ENCODE assay signal across 27 cellular contexts in genomic region chr2:27222407-27222806, GRCh38. TPM values are rescaled to one million over a fixed set of nuclear protein-coding genes. Genes with fewer than 3 reads are reported as not detected.
"Had no signal": no experiment of that assay in that cellular context is flagged by ENCODE, and none has a peak within 500 bp of the region (broad histone marks: within the 10 kb centered on the region; RNA-seq: fewer than 3 reads in every experiment).

No MANE protein-coding gene starts in this region.

- H3K9me3 ChIP-seq: colonic mucosa, esophagus squamous epithelium, gastrocnemius medialis, heart right ventricle, left lung, lower lobe of right lung had no signal

- H3K4me1 ChIP-seq: colonic mucosa had no signal

- H3K9me3 Mint-ChIP-seq: dendritic cell treated with granulocyte-macrophage colony-stimulating factor and Interleukin-4, amounts not matched to agents 40 ng/mL and 50 ng/mL, for 4 days; effector memory CD8-positive, alpha-beta T cell; endodermal cell; memory B cell had no signal

- H3K27me3 ChIP-seq: colonic mucosa, esophagus squamous epithelium, gastrocnemius medialis, heart right ventricle, left lung had no signal

- H3K27ac Mint-ChIP-seq: dendritic cell treated with granulocyte-macrophage colony-stimulating factor and Interleukin-4, amounts not matched to agents 40 ng/mL and 50 ng/mL, for 4 days; memory B cell had no signal

- DNase-seq: colonic mucosa; cortex of kidney; effector CD8-positive, alpha-beta T cell; effector memory CD8-positive, alpha-beta T cell; endodermal cell; esophagus squamous epithelium; foreskin fibroblast; foreskin melanocyte; gastrocnemius medialis; glutamatergic neuron; head of caudate nucleus; heart right ventricle; hippocampal formation; left cardiac atrium; left lung; left ventricle myocardium superior; lower lobe of right lung; mesendoderm; midbrain had no signal

- H3K4me3 Mint-ChIP-seq: dendritic cell treated with granulocyte-macrophage colony-stimulating factor and Interleukin-4, amounts not matched to agents 40 ng/mL and 50 ng/mL, for 4 days; effector memory CD8-positive, alpha-beta T cell; endodermal cell; memory B cell had no signal

- H3K27me3 Mint-ChIP-seq: dendritic cell treated with granulocyte-macrophage colony-stimulating factor and Interleukin-4, amounts not matched to agents 40 ng/mL and 50 ng/mL, for 4 days; effector memory CD8-positive, alpha-beta T cell; memory B cell had no signal

- ATAC-seq: effector memory CD8-positive, alpha-beta T cell; gastrocnemius medialis; heart right ventricle; left cardiac atrium; left lung; left ventricle myocardium superior; lower lobe of right lung had no signal

- H3K4me3 ChIP-seq: colonic mucosa, esophagus squamous epithelium, gastrocnemius medialis, heart right ventricle, left lung, lower lobe of right lung had no signal

- H3K27ac ChIP-seq: colonic mucosa, esophagus squamous epithelium, gastrocnemius medialis, heart right ventricle, left lung, lower lobe of right lung had no signal

RNA-seq across cellular contexts. Expression of gene SLC30A3, which starts 40.4 kb away (rescaled TPM):
- total RNA-seq: colonic mucosa, epithelial cell of proximal tubule, mononuclear cell, mucosa of gallbladder had no signal
- polyA plus RNA-seq: keratinocyte had no signal

RNA-seq across cellular contexts. Expression of gene DNAJC5G, which starts 52.8 kb away (rescaled TPM):
- total RNA-seq: colonic mucosa, epithelial cell of proximal tubule, gastrocnemius medialis, kidney epithelial cell, left lung, lower leg skin, lower lobe of right lung, mononuclear cell, mucosa of gallbladder had no signal
- polyA plus RNA-seq: keratinocyte had no signal
